8 cellular contexts compared by ENCODE assay signal in the genomic region with DNA sequence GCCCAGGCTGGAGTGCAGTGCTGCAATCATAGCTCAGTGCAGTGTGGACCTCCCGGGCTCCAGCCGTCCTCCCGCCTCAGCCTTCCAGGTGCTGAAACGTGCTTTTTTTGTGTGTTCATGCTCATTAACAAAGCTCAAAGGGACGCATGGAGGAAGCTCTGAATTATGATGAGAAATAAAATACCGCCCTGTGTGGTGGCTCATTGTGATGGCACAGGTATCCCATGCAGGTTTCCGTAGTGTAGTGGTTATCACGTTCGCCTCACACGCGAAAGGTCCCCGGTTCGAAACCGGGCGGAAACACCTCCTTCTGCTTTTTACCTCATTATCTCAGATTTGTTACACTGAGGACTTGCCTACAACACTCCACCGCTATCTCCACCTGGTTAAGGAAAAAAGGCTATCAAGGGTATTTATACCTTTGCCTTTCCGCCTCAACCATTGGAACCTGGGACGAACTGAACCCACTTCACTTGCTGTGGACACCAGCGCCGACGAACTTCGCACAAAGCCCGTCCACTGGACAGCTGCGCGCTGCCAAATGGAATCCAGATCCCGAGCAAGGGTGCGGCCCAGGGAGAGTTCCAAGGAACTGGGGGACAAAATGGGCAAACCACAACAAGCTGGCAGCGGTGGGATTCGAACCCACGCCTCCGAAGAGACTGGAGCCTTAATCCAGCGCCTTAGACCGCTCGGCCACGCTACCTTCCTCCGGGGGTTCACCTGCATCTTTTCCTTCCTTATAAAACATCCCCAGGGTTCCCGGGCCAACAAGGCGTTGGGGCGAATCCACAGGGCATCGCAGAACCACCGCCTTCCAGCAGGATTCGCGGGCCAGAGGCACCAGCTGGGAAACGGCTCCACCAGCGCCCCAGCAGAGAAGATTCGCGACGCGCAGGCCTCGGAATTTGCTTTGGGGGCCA. TPM values are rescaled to one million over a fixed set of nuclear protein-coding genes. Genes with fewer than 3 reads are reported as not detected.
A peak's percentile ranks its signal among the peaks of the same experiment; 100 is the strongest.
DNase-seq lines count a peak whose midpoint lies in the region; ATAC-seq, FAIRE-seq and TF ChIP-seq lines count a peak whose summit lies in the region.

No MANE protein-coding gene starts in this region.

- no peak overlapping the region for H3K4ac ChIP-seq in H1 (replicated peaks; ENCODE audit: insufficient read length, low read depth, low read length)

- H2BK12ac ChIP-seq in H1 (ENCODE audit: low read depth, low read length), result no peak overlapping the region; the same call in 1 of the 2 replicates

- POLR2A ChIA-PET in H1 (lab: Charles Lee; ENCODE audit: partially characterized antibody), result interaction anchor here (0.7 to 3.8 kb wide), 10 partner anchors 11 to 74 kb away, joined by 3 to 28 read pairs (median 4); no protein-coding TSS in a partner anchor

- H3K18ac ChIP-seq in H1 (ENCODE audit: extremely low read depth, low read length), result no peak overlapping the region

- H3K4me1 ChIP-seq in H1 (replicated peaks in 1 of 4; ENCODE audit: control insufficient read depth in 3 of 4, insufficient read depth in 4 of 4, low read length in 3 of 4), result no peaks in the 10 kb centered on the region; a peak in 1 of 7 replicates
- H3K4me1 ChIP-seq in skeletal muscle tissue (ENCODE audit: control insufficient read depth in 3 of 3, insufficient read depth in 3 of 3, low read length in 3 of 3), result peaks cover 3 to 9% (median 5%) of the 10 kb centered on the region in 3 donors
- H3K4me1 ChIP-seq in sigmoid colon, result peaks cover 0 to 23% (median 7%) of the 10 kb centered on the region in 4 donors

- peak; percentile 43 for ATAC-seq in GM18499 (IDR thresholded peaks at IDR 0.05; ENCODE audit: insufficient read depth, unreplicated experiment)
- peak; percentile 68 for ATAC-seq in HG02885 (IDR thresholded peaks at IDR 0.05; ENCODE audit: poor library complexity, unreplicated experiment)
- peak; percentile 78 for ATAC-seq in T-helper 17 cell

- peak overlapping the region; percentile 78 for H3K4me3 Mint-ChIP-seq in T-helper 17 cell

- H3K23ac ChIP-seq in H1 (ENCODE audit: insufficient read length), result no peak overlapping the region

- H3K79me1 ChIP-seq in H1 (ENCODE audit: low read depth, low read length), result no peaks in the 10 kb centered on the region

- H4K91ac ChIP-seq in H1 (replicated peaks; ENCODE audit: insufficient read length, low read length), result no peak overlapping the region

- H3K9ac ChIP-seq in H1 (replicated peaks in 1 of 4; ENCODE audit: extremely low read depth in 1 of 4, low read depth in 3 of 4, low read length in 3 of 4) (peak overlapping the region in 2 of 4 experiments; percentile 34 to 62; a peak in 1 of 7 replicates), skeletal muscle tissue (ENCODE audit: low read depth in 1 of 3, low read length in 3 of 3) (no peak overlapping the region)

- H3K27ac ChIP-seq in H1 (ENCODE audit: low read depth, low read length) (no peak overlapping the region), skeletal muscle tissue (ENCODE audit: low read depth, low read length) (peak overlapping the region; percentile 19), sigmoid colon (no peak overlapping the region)

- H2AFZ ChIP-seq in H1 (ENCODE audit: low read length), result peak overlapping the region; percentile 96

- no peak overlapping the region for H3K56ac ChIP-seq in H1 (replicated peaks; ENCODE audit: insufficient read length, low read depth, low read length)

- H2BK120ac ChIP-seq in H1 (replicated peaks; ENCODE audit: low read depth, low read length), result no peak overlapping the region

- H4K20me1 ChIP-seq in H1 (replicated peaks in 1 of 2; ENCODE audit: control insufficient read depth in 1 of 2, insufficient read depth in 2 of 2, low read length in 2 of 2), result no peaks in the 10 kb centered on the region

- peak overlapping the region; percentile 79 for H3K27ac Mint-ChIP-seq in T-helper 17 cell

- H4K8ac ChIP-seq in H1 (ENCODE audit: extremely low read depth, insufficient read depth, low read length), result no peak overlapping the region

- WGBS in H1 (ENCODE audit: extremely low coverage in 1 of 2, insufficient coverage in 1 of 2, insufficient read length in 1 of 2, insufficient replicate concordance in 2 of 2, low coverage in 1 of 2, low lambda C conversion rate in 2 of 2, missing lambda C conversion rate in 1 of 2), 2 experiments, result 3% methylated on average over 49 of the region's 50 CpGs; no CpG with 5 or more reads in 1 of the 2 experiments
- 6 to 18% methylated on average over 50 of the region's 50 CpGs for WGBS in sigmoid colon, 2 donors

- peak overlapping the region; percentile 72 to 81 for H3K4me2 ChIP-seq in H1 (ENCODE audit: insufficient read depth in 1 of 2, low read depth in 2 of 2, low read length in 2 of 2)

- no peaks in the 10 kb centered on the region for H3K9me3 ChIP-seq in T-helper 17 cell (ENCODE audit: control insufficient read depth, low read length, poor library complexity, severe bottlenecking)
- H3K9me3 ChIP-seq in H1 (ENCODE audit: insufficient read depth in 2 of 2, low read depth in 1 of 2, low read length in 1 of 2), result no peaks in the 10 kb centered on the region
- H3K9me3 ChIP-seq in skeletal muscle tissue (ENCODE audit: control insufficient read depth in 3 of 3, low read length in 3 of 3), result peaks cover 0 to 3% (median 0%) of the 10 kb centered on the region in 3 donors
- no peaks in the 10 kb centered on the region for H3K9me3 ChIP-seq in sigmoid colon

- H3K27me3 ChIP-seq in H1 (replicated peaks in 1 of 4; ENCODE audit: control insufficient read depth in 3 of 4, extremely low read depth in 1 of 4, insufficient read depth in 3 of 4, low read length in 3 of 4), result peaks cover 6 to 35% (median 25%) of the 10 kb centered on the region in 4 experiments; a peak in 6 of 7 replicates
- H3K27me3 ChIP-seq in skeletal muscle tissue (ENCODE audit: control insufficient read depth in 3 of 3, insufficient read depth in 3 of 3, low read length in 3 of 3), result peaks cover 54 to 70% (median 60%) of the 10 kb centered on the region in 3 donors
- peaks cover 33 to 76% (median 66%) of the 10 kb centered on the region in 3 donors for H3K27me3 ChIP-seq in sigmoid colon

- H3K4me1 Mint-ChIP-seq in T-helper 17 cell, result peaks cover 15% of the 10 kb centered on the region

- peaks cover 63% of the 10 kb centered on the region for H3K27me3 Mint-ChIP-seq in T-helper 17 cell

- no peak overlapping the region for H2AK5ac ChIP-seq in H1 (ENCODE audit: low read depth, low read length)

- FAIRE-seq in H1 (lab: Jason Lieb, UNC), result no peak

- no peak overlapping the region for H2BK15ac ChIP-seq in H1 (ENCODE audit: low read length)

- H2BK5ac ChIP-seq in H1 (ENCODE audit: low read depth, low read length), result no peak overlapping the region

- H3K36me3 Mint-ChIP-seq in T-helper 17 cell (ENCODE audit: low read depth), result peaks cover 4% of the 10 kb centered on the region

- no peaks in the 10 kb centered on the region for H3K36me3 ChIP-seq in H1 (ENCODE audit: control insufficient read depth in 2 of 4, insufficient read depth in 4 of 4, low read length in 3 of 4)
- no peaks in the 10 kb centered on the region for H3K36me3 ChIP-seq in skeletal muscle tissue (ENCODE audit: control insufficient read depth in 3 of 3, insufficient read depth in 3 of 3, low read length in 3 of 3)
- H3K36me3 ChIP-seq in sigmoid colon, result no peaks in the 10 kb centered on the region

- no peak overlapping the region for H3K14ac ChIP-seq in H1 (ENCODE audit: insufficient read length)

- CTCF ChIA-PET in H1 (lab: Charles Lee; ENCODE audit: partially characterized antibody), result interaction anchor here (0.9 to 3.4 kb wide), 9 partner anchors 9 to 86 kb away, joined by 3 to 17 read pairs (median 8); no protein-coding TSS in a partner anchor

- H3K23me2 ChIP-seq in H1 (ENCODE audit: low read depth, low read length), result peaks cover 16% of the 10 kb centered on the region

- DNase-seq in T-helper 17 cell (no peak), H1 (ENCODE audit: low read depth in 1 of 2, low spot score in 2 of 2) (peak; percentile 94 to 98), DMS153 treated with DMSO at 0.1 percent for 48 hours (lab: John Stamatoyannopoulos, UW; ENCODE audit: unreplicated experiment) (no peak), mesenteric fat pad (ENCODE audit: low spot score) (no peak), sigmoid colon (no peak)

- peak in 2 of 3 experiments; percentile 2 to 17; a peak in 1 of 4 replicates for TF ChIP-seq CTCF in H1 (IDR thresholded peaks at IDR 0.05; ENCODE audit: control extremely low read depth in 1 of 3, insufficient read depth in 1 of 3, low read depth in 1 of 3, low read length in 3 of 3)
- TF ChIP-seq CTCF in sigmoid colon (IDR thresholded peaks at IDR 0.05), result no peak

- no peak for TF ChIP-seq RAD21 in H1 (IDR thresholded peaks at IDR 0.05 in 1 of 2, conservative IDR thresholded peaks at IDR 0.05 in 1 of 2; ENCODE audit: low read depth in 2 of 2, low read length in 2 of 2)

- no peak overlapping the region for H2BK20ac ChIP-seq in H1 (ENCODE audit: low read length)

- TF ChIP-seq EP300 in H1 (IDR thresholded peaks at IDR 0.05; ENCODE audit: borderline replicate concordance in 1 of 2, low read depth in 2 of 2, low read length in 2 of 2) (no peak), sigmoid colon (IDR thresholded peaks at IDR 0.05) (no peak)

- H3K4me3 ChIP-seq in H1 (ENCODE audit: extremely low read depth in 1 of 4, insufficient read depth in 2 of 4, low read depth in 3 of 4, low read length in 4 of 4) (peak overlapping the region; percentile 62 to 72 (median 66)), skeletal muscle tissue (ENCODE audit: low read length in 3 of 3) (no peak overlapping the region), sigmoid colon (no peak overlapping the region)

- no peaks in the 10 kb centered on the region for H3K79me2 ChIP-seq in H1 (ENCODE audit: control insufficient read depth in 1 of 2, insufficient read depth in 2 of 2, low read length in 2 of 2)

- TF ChIP-seq POLR2A in H1 (IDR thresholded peaks at IDR 0.05; ENCODE audit: control extremely low read depth in 1 of 2, low read depth in 2 of 2, low read length in 2 of 2) (no peak), sigmoid colon (IDR thresholded peaks at IDR 0.05) (no peak)

- H4K5ac ChIP-seq in H1 (ENCODE audit: insufficient read length, low read depth, low read length), result no peak overlapping the region

- intact Hi-C loops in sigmoid colon (cut with DNase I), result no loop called here

RNA-seq across cellular contexts. Expression of a gene that starts 26.3 kb away (rescaled TPM):
- total RNA-seq in T-helper 17 cell (not detected), skeletal muscle tissue (not detected), mesenteric fat pad (not detected), sigmoid colon (not detected)
- total RNA-seq in H1 (2021; fragmentation: NEBNext Ultra II Directional; extraction: Animal tissue kit (Norgen Biotek cat#: 25700)), result not detected in 2 replicates
- polyA plus RNA-seq in H1 (2011; rRNA removed) (not detected in 2 replicates), sigmoid colon (not detected)
- not detected for polyA plus RNA-seq in H1 (2011; cell fraction: cytosol; rRNA removed)
- not detected for polyA plus RNA-seq in H1 (2011; cell fraction: nucleus; rRNA removed)
- not detected in 4 replicates for polyA plus RNA-seq in H1 (2012, experiment 1 of 2)
- polyA plus RNA-seq in H1 (2012, experiment 2 of 2), result not detected
- polyA plus RNA-seq in H1 (2013, experiment 1 of 2), result not detected
- polyA plus RNA-seq in H1 (2013, experiment 2 of 2), result not detected
- not detected in 2 replicates for polyA minus RNA-seq in H1 (2011; rRNA and poly(A)+ RNA removed)
- polyA minus RNA-seq in H1 (2011; cell fraction: cytosol; rRNA and poly(A)+ RNA removed), result not detected
- not detected for polyA minus RNA-seq in H1 (2011; cell fraction: nucleus; rRNA and poly(A)+ RNA removed)

RNA-seq across cellular contexts. Expression of a gene that starts 31.3 kb away (rescaled TPM):
- total RNA-seq in T-helper 17 cell (1 to 10 TPM; 2.2 to 3.5 TPM), skeletal muscle tissue (9.9 TPM), mesenteric fat pad (3.0 TPM), sigmoid colon (1 to 10 TPM in 3 of 4 donors, under 1 TPM in 1; 0.55 to 2.1 (median 1.1) TPM)
- 0.44 and 0.47 TPM in 2 replicates for total RNA-seq in H1 (2021; fragmentation: NEBNext Ultra II Directional; extraction: Animal tissue kit (Norgen Biotek cat#: 25700))
- polyA plus RNA-seq in H1 (2011; rRNA removed) (0.36 and 0.57 TPM in 2 replicates), sigmoid colon (1 to 10 TPM in 2 of 3 donors, under 1 TPM in 1; 0.60 to 5.3 (median 3.2) TPM)
- 0.62 TPM for polyA plus RNA-seq in H1 (2011; cell fraction: cytosol; rRNA removed)
- 0.54 TPM for polyA plus RNA-seq in H1 (2011; cell fraction: nucleus; rRNA removed)
- polyA plus RNA-seq in H1 (2012, experiment 1 of 2), result 0.35 to 1.0 TPM (median 0.45 TPM) in 4 replicates
- polyA plus RNA-seq in H1 (2012, experiment 2 of 2), result 0.55 TPM
- 0.53 TPM for polyA plus RNA-seq in H1 (2013, experiment 1 of 2)
- polyA plus RNA-seq in H1 (2013, experiment 2 of 2), result 0.28 TPM
- 0.05 TPM in 1 of 2 replicates, not detected in the other for polyA minus RNA-seq in H1 (2011; rRNA and poly(A)+ RNA removed)
- polyA minus RNA-seq in H1 (2011; cell fraction: cytosol; rRNA and poly(A)+ RNA removed), result not detected
- 0.60 TPM for polyA minus RNA-seq in H1 (2011; cell fraction: nucleus; rRNA and poly(A)+ RNA removed)

RNA-seq across cellular contexts. Expression of a gene that starts 42.7 kb away (rescaled TPM):
- not detected for total RNA-seq in T-helper 17 cell
- not detected in 2 replicates for total RNA-seq in H1 (2021; fragmentation: NEBNext Ultra II Directional; extraction: Animal tissue kit (Norgen Biotek cat#: 25700))
- polyA plus RNA-seq in H1 (2011; rRNA removed), result not detected in 2 replicates
- polyA plus RNA-seq in H1 (2011; cell fraction: cytosol; rRNA removed), result not detected
- not detected for polyA plus RNA-seq in H1 (2011; cell fraction: nucleus; rRNA removed)
- polyA plus RNA-seq in H1 (2012, experiment 1 of 2), result not detected in 4 replicates
- polyA plus RNA-seq in H1 (2012, experiment 2 of 2), result not detected
- not detected for polyA plus RNA-seq in H1 (2013, experiment 1 of 2)
- polyA plus RNA-seq in H1 (2013, experiment 2 of 2), result not detected
- polyA minus RNA-seq in H1 (2011; rRNA and poly(A)+ RNA removed), result not detected in 2 replicates
- polyA minus RNA-seq in H1 (2011; cell fraction: cytosol; rRNA and poly(A)+ RNA removed), result not detected
- polyA minus RNA-seq in H1 (2011; cell fraction: nucleus; rRNA and poly(A)+ RNA removed), result not detected
- total RNA-seq in skeletal muscle tissue, result not detected
- not detected for total RNA-seq in mesenteric fat pad
- not detected for total RNA-seq in sigmoid colon
- not detected for polyA plus RNA-seq in sigmoid colon

RNA-seq across cellular contexts. Expression of a gene that starts 49.4 kb away (rescaled TPM):
- total RNA-seq in T-helper 17 cell (10 to 100 TPM; 23.4 to 29.6 TPM), skeletal muscle tissue (15.1 TPM), mesenteric fat pad (22.1 TPM), sigmoid colon (10 to 100 TPM in 2 of 4 donors, 1 to 10 TPM in 2; 8.2 to 15.3 (median 11.8) TPM)
- 21.2 and 21.6 TPM in 2 replicates for total RNA-seq in H1 (2021; fragmentation: NEBNext Ultra II Directional; extraction: Animal tissue kit (Norgen Biotek cat#: 25700))
- polyA plus RNA-seq in H1 (2011; rRNA removed) (12.9 and 18.0 TPM in 2 replicates), sigmoid colon (10 to 100 TPM; 13.2 to 25.3 (median 19.0) TPM)
- polyA plus RNA-seq in H1 (2011; cell fraction: cytosol; rRNA removed), result 19.8 TPM
- 79.7 TPM for polyA plus RNA-seq in H1 (2011; cell fraction: nucleus; rRNA removed)
- 19.4 to 26.5 TPM (median 23.3 TPM) in 4 replicates for polyA plus RNA-seq in H1 (2012, experiment 1 of 2)
- polyA plus RNA-seq in H1 (2012, experiment 2 of 2), result 10.8 TPM
- polyA plus RNA-seq in H1 (2013, experiment 1 of 2), result 15.0 TPM
- 13.5 TPM for polyA plus RNA-seq in H1 (2013, experiment 2 of 2)
- 4.7 and 7.7 TPM in 2 replicates for polyA minus RNA-seq in H1 (2011; rRNA and poly(A)+ RNA removed)
- polyA minus RNA-seq in H1 (2011; cell fraction: cytosol; rRNA and poly(A)+ RNA removed), result 6.7 TPM
- polyA minus RNA-seq in H1 (2011; cell fraction: nucleus; rRNA and poly(A)+ RNA removed), result 19.8 TPM

Comparison
In these comparisons a context has a peak if more than half of its experiments do, and no peak if none do; other contexts are left out.
1. DNase-seq: peak in H1 (2 of 2); none in T-helper 17 cell (0 of 3), DMS153 treated with DMSO at 0.1 percent for 48 hours (single experiment), mesenteric fat pad (single experiment) and sigmoid colon (single experiment).
2. H3K4me3 ChIP-seq: peak in H1 (4 of 4); none in skeletal muscle tissue (0 of 3) and sigmoid colon (0 of 4).
3. CTCF ChIP-seq: peak in H1 (2 of 3); none in sigmoid colon (0 of 4).
4. Peak in every context shown above with its lines, with median percentiles within 50 percentile points of each other: ATAC-seq.